Comparison of ENCODE assay signal across 10 cellular contexts in genomic region chr3:185822221-185822956, GRCh38. TPM values are rescaled to one million over a fixed set of nuclear protein-coding genes. Genes with fewer than 3 reads are reported as not detected.
DNase-seq lines count a peak whose midpoint lies in the region; ATAC-seq and TF ChIP-seq lines count a peak whose summit lies in the region.
"Had no signal": no experiment of that assay in that cellular context is flagged by ENCODE, and none has a peak within 500 bp of the region (broad histone marks: within the 10 kb centered on the region; RNA-seq: fewer than 3 reads in every experiment).

No MANE protein-coding gene starts in this region.

- peaks cover 93% of the 10 kb centered on the region for H3K79me2 ChIP-seq in SK-N-SH (ENCODE audit: insufficient read depth)

- intact Hi-C loops in activated T-helper 1 cell treated with anti-CD3 and anti-CD28 coated beads, Interleukin-12 subunit alpha, Interleukin-12 subunit beta, Interleukin-2, Interleukin-4 antibody, amounts not matched to agents 30 ng/mL and 10 ng/mL and 1 ng/mL, durations not matched to agents 14 hours and 24 hours and 36 hours (cut with micrococcal nuclease): loop anchor here (5.0 kb wide), 1 partner anchor 285 kb away; the partner anchor contains the start of gene ETV5
- intact Hi-C loops in testis (cut with DNase I; ENCODE audit: low total_unique reads): no loop called here

- H3K9me3 ChIP-seq in SK-N-SH (no peaks in the 10 kb centered on the region), iPS-18a (ENCODE audit: control insufficient read depth, low read depth, low read length) (no peaks in the 10 kb centered on the region), testis (no peaks in the 10 kb centered on the region)

- no peak for TF ChIP-seq RAD21 in SK-N-SH (IDR thresholded peaks at IDR 0.05; ENCODE audit: low read length)

- H3F3A ChIP-seq in SK-N-SH (replicated peaks; ENCODE audit: insufficient read depth): peaks cover 33% of the 10 kb centered on the region

- DNase-seq in SK-N-SH: no peak
- DNase-seq in activated T-helper 1 cell treated with anti-CD3 and anti-CD28 coated beads, Interleukin-12 subunit alpha, Interleukin-12 subunit beta, Interleukin-2, Interleukin-4 antibody, amounts not matched to agents 30 ng/mL and 10 ng/mL and 1 ng/mL, durations not matched to agents 14 hours and 24 hours and 36 hours (ENCODE audit: low spot score): no peak
- DNase-seq in testis: no peak
- DNase-seq in putamen (ENCODE audit: low spot score): no peak
- DNase-seq in NCI-H2107 (lab: John Stamatoyannopoulos, UW): no peak

- peaks cover 49% of the 10 kb centered on the region for H4K20me1 ChIP-seq in SK-N-SH (ENCODE audit: insufficient read depth)

- no peaks in the 10 kb centered on the region for H3K27me3 ChIP-seq in SK-N-SH (ENCODE audit: insufficient read depth)
- peaks cover 14% of the 10 kb centered on the region for H3K27me3 ChIP-seq in iPS-18a (ENCODE audit: control insufficient read depth, insufficient read depth, low read length)
- no peaks in the 10 kb centered on the region for H3K27me3 ChIP-seq in testis

- CTCF ChIA-PET in SK-N-SH (lab: Yijun Ruan, JAX): interaction anchor here (0.7 to 2.3 kb wide), 4 partner anchors 14 to 162 kb away, joined by 3 to 6 read pairs (median 5); no protein-coding TSS in a partner anchor

- H3K4me2 ChIP-seq in SK-N-SH: peak overlapping the region; percentile 89

- ATAC-seq in SK-N-SH treated with all-trans-retinoic acid at 6 μM for 48 hours: no peak
- no peak for ATAC-seq in GM21717 (IDR thresholded peaks at IDR 0.05; ENCODE audit: unreplicated experiment)

- H3K4me1 Mint-ChIP-seq in activated T-helper 1 cell treated with anti-CD3 and anti-CD28 coated beads, Interleukin-12 subunit alpha, Interleukin-12 subunit beta, Interleukin-2, Interleukin-4 antibody, amounts not matched to agents 30 ng/mL and 10 ng/mL and 1 ng/mL, durations not matched to agents 14 hours and 24 hours and 36 hours (ENCODE audit: low read depth): peaks cover 18% of the 10 kb centered on the region

- peak overlapping the region; percentile 72 to 86; a peak in 3 of 4 replicates for H3K4me3 ChIP-seq in SK-N-SH (ENCODE audit: low read depth in 2 of 2, low read length in 1 of 2)
- peak overlapping the region; percentile 87 for H3K4me3 ChIP-seq in iPS-18a (ENCODE audit: low read length)
- H3K4me3 ChIP-seq in testis: peak overlapping the region; percentile 49 to 50

- H3K27ac Mint-ChIP-seq in activated T-helper 1 cell treated with anti-CD3 and anti-CD28 coated beads, Interleukin-12 subunit alpha, Interleukin-12 subunit beta, Interleukin-2, Interleukin-4 antibody, amounts not matched to agents 30 ng/mL and 10 ng/mL and 1 ng/mL, durations not matched to agents 14 hours and 24 hours and 36 hours: no peak overlapping the region
- H3K27ac Mint-ChIP-seq: activated naive CD8-positive, alpha-beta T cell treated with anti-CD3 and anti-CD28 coated beads, Interleukin-2, amount 10 ng/mL, durations not matched to agents 7 days and 5 days had no signal

- no peak overlapping the region for H2AFZ ChIP-seq in SK-N-SH (ENCODE audit: low read depth)

- H3K27ac ChIP-seq in SK-N-SH (ENCODE audit: low read depth in 2 of 2, low read length in 1 of 2) (peak overlapping the region in 1 of 2 experiments; percentile 87; a peak in 2 of 4 replicates), iPS-18a (ENCODE audit: low read length) (no peak overlapping the region), testis (no peak overlapping the region)
- H3K27ac ChIP-seq: BLaER1 had no signal

- TF ChIP-seq CTCF in SK-N-SH (IDR thresholded peaks at IDR 0.05) (no peak), testis (IDR thresholded peaks at IDR 0.05) (no peak)

- no peaks in the 10 kb centered on the region for H3K9me3 Mint-ChIP-seq in activated T-helper 1 cell treated with anti-CD3 and anti-CD28 coated beads, Interleukin-12 subunit alpha, Interleukin-12 subunit beta, Interleukin-2, Interleukin-4 antibody, amounts not matched to agents 30 ng/mL and 10 ng/mL and 1 ng/mL, durations not matched to agents 14 hours and 24 hours and 36 hours
- H3K9me3 Mint-ChIP-seq: activated naive CD8-positive, alpha-beta T cell treated with anti-CD3 and anti-CD28 coated beads, Interleukin-2, amount 10 ng/mL, durations not matched to agents 7 days and 5 days had no signal

- WGBS in SK-N-SH (ENCODE audit: low lambda C conversion rate): 9% methylated on average over 9 of the region's 9 CpGs
- 33 to 39% methylated on average over 9 of the region's 9 CpGs for WGBS in testis, 2 donors

- H3K36me3 Mint-ChIP-seq in activated T-helper 1 cell treated with anti-CD3 and anti-CD28 coated beads, Interleukin-12 subunit alpha, Interleukin-12 subunit beta, Interleukin-2, Interleukin-4 antibody, amounts not matched to agents 30 ng/mL and 10 ng/mL and 1 ng/mL, durations not matched to agents 14 hours and 24 hours and 36 hours (ENCODE audit: low read depth): no peaks in the 10 kb centered on the region
- H3K36me3 Mint-ChIP-seq: activated naive CD8-positive, alpha-beta T cell treated with anti-CD3 and anti-CD28 coated beads, Interleukin-2, amount 10 ng/mL, durations not matched to agents 7 days and 5 days had no signal

- H3K9me2 ChIP-seq in SK-N-SH: no peaks in the 10 kb centered on the region

- peak overlapping the region; percentile 21 for H3K4me3 Mint-ChIP-seq in activated T-helper 1 cell treated with anti-CD3 and anti-CD28 coated beads, Interleukin-12 subunit alpha, Interleukin-12 subunit beta, Interleukin-2, Interleukin-4 antibody, amounts not matched to agents 30 ng/mL and 10 ng/mL and 1 ng/mL, durations not matched to agents 14 hours and 24 hours and 36 hours

- H3K9ac ChIP-seq in SK-N-SH: peak overlapping the region; percentile 97
- H3K9ac ChIP-seq in iPS-18a (ENCODE audit: low read length): peak overlapping the region; percentile 93
- H3K9ac ChIP-seq: BLaER1 had no signal

- H3K36me3 ChIP-seq in SK-N-SH (replicated peaks in 1 of 2; ENCODE audit: control insufficient read depth in 1 of 2, insufficient read depth in 2 of 2, low read length in 1 of 2) (peaks cover 0 to 6% of the 10 kb centered on the region in 2 experiments), iPS-18a (ENCODE audit: control insufficient read depth, low read depth, low read length) (no peaks in the 10 kb centered on the region), testis (ENCODE audit: low read depth, missing control alignments) (no peaks in the 10 kb centered on the region)
- H3K36me3 ChIP-seq: BLaER1 had no signal

- H3K4me1 ChIP-seq in SK-N-SH (ENCODE audit: control insufficient read depth in 1 of 2, insufficient read depth in 2 of 2, low read depth in 1 of 2, low read length in 1 of 2) (peaks cover 12 to 25% of the 10 kb centered on the region in 2 experiments; a peak in 2 of 4 replicates), iPS-18a (ENCODE audit: control insufficient read depth, low read depth, low read length) (peaks cover 48% of the 10 kb centered on the region), testis (peaks cover 8% of the 10 kb centered on the region)

- POLR2A ChIA-PET in SK-N-SH (lab: Yijun Ruan, JAX): no interaction called here

- peaks cover 72% of the 10 kb centered on the region for H3K27me3 Mint-ChIP-seq in activated T-helper 1 cell treated with anti-CD3 and anti-CD28 coated beads, Interleukin-12 subunit alpha, Interleukin-12 subunit beta, Interleukin-2, Interleukin-4 antibody, amounts not matched to agents 30 ng/mL and 10 ng/mL and 1 ng/mL, durations not matched to agents 14 hours and 24 hours and 36 hours (ENCODE audit: insufficient read depth)

- TF ChIP-seq EP300 in SK-N-SH (IDR thresholded peaks at IDR 0.05; ENCODE audit: borderline replicate concordance in 1 of 2, low read depth in 1 of 2, low read length in 1 of 2): no peak

- TF ChIP-seq POLR2A in testis (IDR thresholded peaks at IDR 0.05): no peak

TF ChIP-seq in SK-N-SH, 30 proteins besides CTCF, POLR2A, EP300 and RAD21 (continues in another document):
- TF ChIP-seq USF1 (IDR thresholded peaks at IDR 0.05; ENCODE audit: borderline replicate concordance, low read depth): no peak
- TF ChIP-seq RFX5 (IDR thresholded peaks at IDR 0.05; ENCODE audit: low read length): no peak

TF ChIP-seq in SK-N-SH treated with all-trans-retinoic acid at 6 μM for 48 hours, 23 proteins besides CTCF, POLR2A, EP300 and RAD21:
- no peak for TF ChIP-seq ZC3H10 (CRISPR knock-in tag; IDR thresholded peaks at IDR 0.05)

RNA-seq across cellular contexts. Expression of gene IGF2BP2, which starts 2.5 kb away (rescaled TPM):
- 5.4 and 5.9 TPM in 2 replicates for polyA plus RNA-seq in SK-N-SH (2012; rRNA removed)
- polyA plus RNA-seq in SK-N-SH (2012; cell fraction: cytosol; rRNA removed): 11.2 and 11.8 TPM in 2 replicates
- 25.0 and 29.3 TPM in 2 replicates for polyA plus RNA-seq in SK-N-SH (2012; cell fraction: nucleus; rRNA removed)
- total RNA-seq in activated T-helper 1 cell treated with anti-CD3 and anti-CD28 coated beads, Interleukin-12 subunit alpha, Interleukin-12 subunit beta, Interleukin-2, Interleukin-4 antibody, amounts not matched to agents 30 ng/mL and 10 ng/mL and 1 ng/mL, durations not matched to agents 14 hours and 24 hours and 36 hours: 0.42 and 0.62 TPM in 2 replicates
- total RNA-seq in testis: 10 to 100 TPM; 19.4 to 29.1 TPM
- 18.9 TPM for polyA plus RNA-seq in testis (ENCODE audit: insufficient read depth, low read depth, low replicate concordance)

Comparison
In these comparisons a context has a peak if more than half of its experiments do, and no peak if none do; other contexts are left out.
1. RNA of gene IGF2BP2, which starts 2.5 kb away (total RNA-seq): 19.4 to 29.1 TPM in testis; 0.42 to 0.62 TPM in activated T-helper 1 cell treated with anti-CD3 and anti-CD28 coated beads, Interleukin-12 subunit alpha, Interleukin-12 subunit beta, Interleukin-2, Interleukin-4 antibody, amounts not matched to agents 30 ng/mL and 10 ng/mL and 1 ng/mL, durations not matched to agents 14 hours and 24 hours and 36 hours; every median in the first group is over 10 times any median in the second.
2. Peak in every context shown above with its lines, with median percentiles within 50 percentile points of each other: H3K4me3 ChIP-seq.